1 cellular context compared by ENCODE assay signal in the genomic region with DNA sequence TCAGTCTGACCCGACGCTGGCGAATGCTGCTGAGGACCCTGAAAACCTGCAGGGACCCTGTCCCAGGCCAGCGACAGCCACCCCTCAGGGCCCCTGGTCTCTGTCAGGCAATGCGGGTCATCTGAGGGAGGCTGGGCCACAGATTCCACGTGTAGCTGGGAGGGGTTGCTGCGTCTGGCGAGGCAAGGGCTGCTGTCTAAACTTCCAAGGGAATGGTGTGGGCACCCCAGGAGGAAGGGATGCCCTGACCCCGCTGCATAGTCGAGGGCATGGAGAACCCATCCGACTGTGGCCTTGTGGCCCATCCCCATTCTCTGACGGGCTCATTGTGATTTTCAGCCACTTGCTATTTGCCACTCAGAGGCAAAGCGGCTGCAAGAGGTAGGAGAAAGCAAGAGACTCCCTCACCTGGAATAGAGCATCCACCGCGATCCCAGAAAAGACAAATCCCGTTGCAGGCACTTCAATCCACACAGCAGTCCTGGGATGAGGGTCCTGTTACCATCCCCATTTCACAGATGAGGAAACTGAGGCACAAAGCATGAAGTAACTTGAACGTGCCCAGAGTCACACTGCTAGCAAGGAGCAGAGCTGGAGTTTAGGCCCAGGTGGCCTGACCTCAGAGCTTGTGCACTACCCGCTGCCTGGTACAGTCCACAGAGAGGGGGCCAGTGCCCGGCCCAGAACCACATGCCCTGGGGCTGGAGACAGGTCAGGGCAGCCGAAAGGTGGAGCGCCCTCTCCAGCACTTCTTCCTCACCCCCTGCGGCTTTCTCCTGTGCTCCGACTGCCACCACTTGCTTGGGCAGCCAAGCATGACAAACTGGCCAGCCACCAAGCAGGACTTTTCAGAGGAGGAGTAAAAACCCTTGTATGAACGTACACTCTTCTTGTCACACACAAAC.
TF ChIP-seq lines count a peak whose summit lies in the region.

No MANE protein-coding gene starts in this region.

TF ChIP-seq in GM23338, 12 proteins besides CTCF, POLR2A, EP300 and RAD21:
- TF ChIP-seq ZNF462 (CRISPR knock-in tag; IDR thresholded peaks at IDR 0.05) (no peak), STAT1 (IDR thresholded peaks at IDR 0.05; ENCODE audit: unreplicated experiment) (no peak), NANOG (IDR thresholded peaks at IDR 0.05; ENCODE audit: borderline replicate concordance) (no peak), ZNF114 (CRISPR knock-in tag; IDR thresholded peaks at IDR 0.05) (no peak), ZNF331 (CRISPR knock-in tag; IDR thresholded peaks at IDR 0.05; ENCODE audit: low read depth) (no peak), REST (IDR thresholded peaks at IDR 0.05; ENCODE audit: unreplicated experiment) (no peak), POLR2AphosphoS5 (IDR thresholded peaks at IDR 0.05; ENCODE audit: low read depth) (no peak), JUNB (IDR thresholded peaks at IDR 0.05; ENCODE audit: unreplicated experiment) (no peak), CREB1 (CRISPR knock-in tag; IDR thresholded peaks at IDR 0.05; ENCODE audit: low read depth) (no peak), EZH2phosphoT487 (IDR thresholded peaks at IDR 0.05; ENCODE audit: unreplicated experiment) (no peak), EZH2 (IDR thresholded peaks at IDR 0.05; ENCODE audit: low read depth, unreplicated experiment) (no peak), ETS1 (IDR thresholded peaks at IDR 0.05) (no peak)
